Comparison of ENCODE assay signal across 7 cellular contexts in the genomic region with DNA sequence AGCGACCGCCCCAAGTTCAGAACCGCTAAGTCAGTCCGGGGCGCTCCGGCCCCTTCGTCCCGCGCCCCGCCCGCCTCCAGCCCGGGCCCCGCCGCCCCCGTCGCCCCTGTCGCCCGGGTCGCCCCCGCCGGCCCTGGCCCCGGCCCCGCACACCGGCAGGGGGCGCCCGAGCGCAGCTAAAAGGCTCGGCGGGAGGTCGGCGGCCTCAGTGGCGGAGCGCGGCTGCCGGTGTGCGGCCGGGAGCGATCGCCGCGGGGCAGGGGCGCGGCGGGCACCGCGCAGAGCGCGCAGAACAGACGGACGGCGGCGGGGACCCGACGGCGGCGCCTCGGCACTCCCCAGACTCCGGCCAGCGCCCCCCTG. TPM values are rescaled to one million over a fixed set of nuclear protein-coding genes. Genes with fewer than 3 reads are reported as not detected.
A peak's percentile ranks its signal among the peaks of the same experiment; 100 is the strongest.
DNase-seq lines count a peak whose midpoint lies in the region; ATAC-seq, FAIRE-seq and TF ChIP-seq lines count a peak whose summit lies in the region.

Gene FNDC1 (plus strand): TSS at position 208 of the 363 bp plus-strand sequence. CDS start 197 bp downstream, outside the sequence.

- H3K36me3 Mint-ChIP-seq in activated CD4-positive, alpha-beta memory T cell treated with anti-CD3 and anti-CD28 coated beads for 36 hours, result no peaks in the 10 kb centered on the region

- H3K27me3 ChIP-seq in pancreas, result peaks cover 0 to 29% (median 2%) of the 10 kb centered on the region in 4 donors

- no peaks in the 10 kb centered on the region for H3K9me3 Mint-ChIP-seq in activated CD4-positive, alpha-beta memory T cell treated with anti-CD3 and anti-CD28 coated beads for 36 hours

- no peak within 1 kb of the TSS for H3K27ac ChIP-seq in pancreas

- H3K4me3 ChIP-seq in fibroblast of the aortic adventitia (ENCODE audit: low read depth, low read length), result peak within 1 kb of the TSS; percentile 37
- H3K4me3 ChIP-seq in pancreas, result peak within 1 kb of the TSS in 1 of 4 donors; percentile 33

- H3K27me3 Mint-ChIP-seq in activated CD4-positive, alpha-beta memory T cell treated with anti-CD3 and anti-CD28 coated beads for 36 hours, result peaks cover 73% of the 10 kb centered on the region

- ATAC-seq in GM18502 (IDR thresholded peaks at IDR 0.05; ENCODE audit: poor library complexity, unreplicated experiment) (peak; percentile 69), HG03442 (IDR thresholded peaks at IDR 0.05; ENCODE audit: unreplicated experiment) (peak; percentile 49), pancreas (peak; percentile 40 to 73 (median 52)), GM21717 (IDR thresholded peaks at IDR 0.05; ENCODE audit: unreplicated experiment) (no peak)

- H3K9me3 ChIP-seq in pancreas, result no peaks in the 10 kb centered on the region

- H3K27ac Mint-ChIP-seq in activated CD4-positive, alpha-beta memory T cell treated with anti-CD3 and anti-CD28 coated beads for 36 hours, result no peak within 1 kb of the TSS

- FAIRE-seq in pancreas (lab: Jason Lieb, UNC), result no peak

- H3K4me1 ChIP-seq in pancreas, result no peaks in the 10 kb centered on the region

- POLR2A ChIA-PET in activated CD4-positive, alpha-beta memory T cell treated with anti-CD3 and anti-CD28 coated beads for 36 hours (lab: Charles Lee), result no interaction called here

- peak; percentile 71 for DNase-seq in activated CD4-positive, alpha-beta memory T cell treated with anti-CD3 and anti-CD28 coated beads for 36 hours
- DNase-seq in fibroblast of the aortic adventitia (ENCODE audit: low read depth) (no peak), pancreas (peak in 2 of 6 donors; percentile 31 to 80), COLO829 (ENCODE audit: low spot score) (no peak)

- CTCF ChIA-PET in activated CD4-positive, alpha-beta memory T cell treated with anti-CD3 and anti-CD28 coated beads for 36 hours (lab: Charles Lee), result interaction anchor here (1.4 to 8.1 kb wide), 4 partner anchors 84 to 487 kb away, joined by 3 to 130 read pairs (median 4); no protein-coding TSS in a partner anchor

- TF ChIP-seq CTCF in fibroblast of the aortic adventitia (IDR thresholded peaks at IDR 0.05; ENCODE audit: insufficient read depth, low read length) (peak; percentile 25), pancreas (IDR thresholded peaks at IDR 0.05) (no peak)

- H3K36me3 ChIP-seq in pancreas, result no peaks in the 10 kb centered on the region

- H3K4me1 Mint-ChIP-seq in activated CD4-positive, alpha-beta memory T cell treated with anti-CD3 and anti-CD28 coated beads for 36 hours (ENCODE audit: low read depth), result peaks cover 15% of the 10 kb centered on the region

- WGBS in pancreas, 2 donors, result 2 to 5% methylated on average over 39 to 59 of the region's 59 CpGs

- intact Hi-C loops in activated CD4-positive, alpha-beta memory T cell treated with anti-CD3 and anti-CD28 coated beads for 36 hours (cut with micrococcal nuclease), result loop anchor here (5.0 kb wide), 1 partner anchor 773 kb away; no protein-coding TSS in a partner anchor
- intact Hi-C loops in pancreas (cut with DNase I), result no loop called here

- peak within 1 kb of the TSS; percentile 61 for H3K4me3 Mint-ChIP-seq in activated CD4-positive, alpha-beta memory T cell treated with anti-CD3 and anti-CD28 coated beads for 36 hours

RNA-seq across cellular contexts. Expression of gene FNDC1, which starts in this region (rescaled TPM):
- total RNA-seq in activated CD4-positive, alpha-beta memory T cell treated with anti-CD3 and anti-CD28 coated beads for 36 hours, result not detected
- total RNA-seq in fibroblast of the aortic adventitia (ENCODE audit: low replicate concordance) (0.16 and 1.6 TPM in 2 replicates), pancreas (1 to 10 TPM in 1 of 6 donors, under 1 TPM in 5; 0.56 to 3.7 (median 0.80) TPM)
- under 1 TPM; 0.21 to 0.23 TPM for polyA plus RNA-seq in pancreas

Comparison
In these comparisons a context has a peak if more than half of its experiments do, and no peak if none do; other contexts are left out.
1. Peak in DNase-seq in activated CD4-positive, alpha-beta memory T cell treated with anti-CD3 and anti-CD28 coated beads for 36 hours; RNA of the gene not detected or under 1 TPM.